11 cellular contexts compared by ENCODE assay signal in genomic region chr3:114686624-114687023, GRCh38.
DNase-seq lines count a peak whose midpoint lies in the region; ATAC-seq, FAIRE-seq and TF ChIP-seq lines count a peak whose summit lies in the region.
"Had no signal": no experiment of that assay in that cellular context is flagged by ENCODE, and none has a peak within 500 bp of the region (broad histone marks: within the 10 kb centered on the region; RNA-seq: fewer than 3 reads in every experiment).

No MANE protein-coding gene starts in this region.

- H3K36me3 Mint-ChIP-seq in natural killer cell: no peaks in the 10 kb centered on the region

- H3K9ac ChIP-seq in liver (ENCODE audit: low read depth in 1 of 2, low read length in 2 of 2) (no peak overlapping the region), HepG2 (ENCODE audit: insufficient read depth, low read depth, low read length) (no peak overlapping the region), adipocyte (ENCODE audit: low read length) (no peak overlapping the region), keratinocyte (ENCODE audit: control insufficient read depth, extremely low read depth, insufficient read depth, low read length) (no peak overlapping the region)

- no peak overlapping the region for H3K4me2 ChIP-seq in HepG2 (ENCODE audit: low read depth, low read length)
- H3K4me2 ChIP-seq in keratinocyte (ENCODE audit: control insufficient read depth, extremely low read depth, insufficient read depth, low read depth, low read length): no peak overlapping the region
- no peak overlapping the region for H3K4me2 ChIP-seq in osteoblast (ENCODE audit: insufficient read depth, low read length)

- dilution Hi-C loops in keratinocyte (cut with MboI; ENCODE audit: extremely low pct_ligation_motif_present, low sequenced_read_pairs): no loop called here

- H2AFZ ChIP-seq in HepG2 (ENCODE audit: low read length): no peak overlapping the region
- H2AFZ ChIP-seq in keratinocyte (ENCODE audit: control insufficient read depth, low read length): peak overlapping the region; percentile 56
- H2AFZ ChIP-seq in osteoblast (ENCODE audit: low read length): no peak overlapping the region

- H3K9me1 ChIP-seq in keratinocyte (ENCODE audit: control insufficient read depth, extremely low read depth, insufficient read depth, low read length): no peaks in the 10 kb centered on the region

- no peak for TF ChIP-seq EP300 in HepG2 (IDR thresholded peaks at IDR 0.05; ENCODE audit: low read depth in 2 of 2, low read length in 2 of 2)
- no peak for TF ChIP-seq EP300 in HepG2 (CRISPR knock-in tag; IDR thresholded peaks at IDR 0.05; ENCODE audit: borderline replicate concordance)

- intact Hi-C loops in HepG2 (cut with micrococcal nuclease; ENCODE audit: unreplicated experiment): no loop called here
- intact Hi-C loops in natural killer cell (cut with micrococcal nuclease): no loop called here

- H3K4me3 ChIP-seq in liver (ENCODE audit: low read depth in 1 of 3, low read length in 3 of 3) (no peak overlapping the region), HepG2 (replicated peaks in 1 of 3; ENCODE audit: insufficient read depth in 1 of 3, low read depth in 2 of 3, low read length in 3 of 3) (no peak overlapping the region), adipocyte (ENCODE audit: low read length) (peak overlapping the region; percentile 31), keratinocyte (ENCODE audit: control insufficient read depth in 2 of 3, extremely low read depth in 1 of 3, insufficient read depth in 2 of 3, low read depth in 1 of 3, low read length in 3 of 3) (no peak overlapping the region), osteoblast (ENCODE audit: insufficient read depth, low read length) (no peak overlapping the region), WERI-Rb-1 (ENCODE audit: low read depth, low read length) (no peak overlapping the region)

- no peaks in the 10 kb centered on the region for H3K9me3 ChIP-seq in liver (ENCODE audit: control insufficient read depth in 4 of 4, low read length in 3 of 4)
- H3K9me3 ChIP-seq in HepG2 (ENCODE audit: low read length): no peaks in the 10 kb centered on the region
- H3K9me3 ChIP-seq in adipocyte (ENCODE audit: control insufficient read depth, low read length): no peaks in the 10 kb centered on the region
- H3K9me3 ChIP-seq in keratinocyte (ENCODE audit: control insufficient read depth, low read depth, low read length): no peaks in the 10 kb centered on the region
- H3K9me3 ChIP-seq in osteoblast (ENCODE audit: low read depth, low read length): no peaks in the 10 kb centered on the region
- H3K9me3 ChIP-seq in WERI-Rb-1 (ENCODE audit: severe bottlenecking): no peaks in the 10 kb centered on the region
- H3K9me3 ChIP-seq: neutrophil had no signal

- CTCF ChIA-PET in HepG2 (lab: Yijun Ruan, JAX; ENCODE audit: low intra/inter-chr PET ratio, low total read pairs): no interaction called here

- H3K27ac ChIP-seq in liver (ENCODE audit: low read depth in 1 of 2, low read length in 2 of 2): peak overlapping the region in 1 of 2 donors; percentile 11
- no peak overlapping the region for H3K27ac ChIP-seq in HepG2 (ENCODE audit: extremely low read length, insufficient read depth, low read length)
- no peak overlapping the region for H3K27ac ChIP-seq in keratinocyte (ENCODE audit: control insufficient read depth, insufficient read depth, low read length)
- H3K27ac ChIP-seq in osteoblast (ENCODE audit: low read depth, low read length): no peak overlapping the region
- H3K27ac ChIP-seq in WERI-Rb-1: no peak overlapping the region
- H3K27ac ChIP-seq: neutrophil had no signal

- no peaks in the 10 kb centered on the region for H3K27me3 Mint-ChIP-seq in natural killer cell (ENCODE audit: low read depth in 2 of 2)

- H3K4me3 Mint-ChIP-seq in natural killer cell: no peak overlapping the region

- DNase-seq in HepG2 (ENCODE audit: low spot score): no peak
- peak; percentile 12 for DNase-seq in adipocyte (ENCODE audit: low read depth)
- no peak for DNase-seq in keratinocyte (ENCODE audit: low read depth, low spot score)
- DNase-seq in osteoblast (ENCODE audit: insufficient read length, low spot score, missing footprints): no peak
- DNase-seq in natural killer cell: no peak
- no peak for DNase-seq in WERI-Rb-1
- DNase-seq: NCI-H1930 had no signal

- no peak overlapping the region for H3K27ac Mint-ChIP-seq in natural killer cell

- H3K9me3 Mint-ChIP-seq in natural killer cell: no peaks in the 10 kb centered on the region

- H3K36me3 ChIP-seq in liver (ENCODE audit: control insufficient read depth in 4 of 4, insufficient read depth in 3 of 4, low read depth in 1 of 4, low read length in 3 of 4): peaks cover 0 to 3% (median 0%) of the 10 kb centered on the region in 4 donors
- H3K36me3 ChIP-seq in HepG2 (replicated peaks in 1 of 2; ENCODE audit: control insufficient read depth in 1 of 2, insufficient read depth in 2 of 2, low read length in 2 of 2): no peaks in the 10 kb centered on the region
- no peaks in the 10 kb centered on the region for H3K36me3 ChIP-seq in adipocyte (ENCODE audit: control insufficient read depth, insufficient read depth, low read length, severe bottlenecking)
- no peaks in the 10 kb centered on the region for H3K36me3 ChIP-seq in keratinocyte (ENCODE audit: control insufficient read depth in 2 of 2, extremely low read depth in 1 of 2, insufficient read depth in 2 of 2, low read length in 2 of 2)
- H3K36me3 ChIP-seq in osteoblast (ENCODE audit: insufficient read depth, low read length): no peaks in the 10 kb centered on the region
- no peaks in the 10 kb centered on the region for H3K36me3 ChIP-seq in WERI-Rb-1
- H3K36me3 ChIP-seq: neutrophil had no signal

- H4K20me1 ChIP-seq in HepG2 (ENCODE audit: insufficient read depth, low read length) (no peaks in the 10 kb centered on the region), keratinocyte (ENCODE audit: control insufficient read depth, extremely low read depth, insufficient read depth, low read length) (no peaks in the 10 kb centered on the region), osteoblast (ENCODE audit: insufficient read depth, low read length) (no peaks in the 10 kb centered on the region)

- peaks cover 6 to 13% of the 10 kb centered on the region in 2 donors for H3K4me1 Mint-ChIP-seq in natural killer cell

- no peaks in the 10 kb centered on the region for H3K79me2 ChIP-seq in HepG2 (ENCODE audit: insufficient read depth, low read length)
- no peaks in the 10 kb centered on the region for H3K79me2 ChIP-seq in keratinocyte (ENCODE audit: control insufficient read depth, insufficient read depth, low read length)
- no peaks in the 10 kb centered on the region for H3K79me2 ChIP-seq in osteoblast (ENCODE audit: insufficient read depth, low read length)

- TF ChIP-seq CTCF in liver (IDR thresholded peaks at IDR 0.05; ENCODE audit: low read depth, low read length, missing input control): no peak
- no peak for TF ChIP-seq CTCF in HepG2 (CRISPR knock-in tag; IDR thresholded peaks at IDR 0.05)
- no peak for TF ChIP-seq CTCF in keratinocyte (optimal IDR thresholded peaks at IDR 0.05 in 1 of 3, IDR thresholded peaks at IDR 0.05 in 1 of 3, conservative IDR thresholded peaks at IDR 0.05 in 1 of 3; ENCODE audit: extremely low read depth in 1 of 3, insufficient read depth in 2 of 3, low read length in 3 of 3)
- no peak for TF ChIP-seq CTCF in osteoblast (IDR thresholded peaks at IDR 0.05; ENCODE audit: extremely low read depth, low read depth, low read length)
- TF ChIP-seq CTCF in natural killer cell (IDR thresholded peaks at IDR 0.05): no peak
- no peak for TF ChIP-seq CTCF in WERI-Rb-1 (IDR thresholded peaks at IDR 0.05; ENCODE audit: low read depth, low read length)

- no peak for FAIRE-seq in HepG2 (lab: Jason Lieb, UNC)
- peak; percentile 53 for FAIRE-seq in keratinocyte (lab: Jason Lieb, UNC)
- FAIRE-seq: HTR-8/SVneo had no signal

- 58% methylated on average over 4 of the region's 4 CpGs for WGBS in liver
- WGBS in HepG2 (ENCODE audit: low lambda C conversion rate): 92% methylated on average over 4 of the region's 4 CpGs

- in situ Hi-C loops in HepG2 (cut with HindIII; ENCODE audit: extremely low pct_ligation_motif_present, low pct_unique_long_range_greater_than_20kb): no loop called here

- H3K4me1 ChIP-seq in liver (ENCODE audit: control insufficient read depth in 4 of 4, insufficient read depth in 4 of 4, low read length in 3 of 4): peaks cover 4 to 13% (median 8%) of the 10 kb centered on the region in 4 donors
- H3K4me1 ChIP-seq in HepG2 (ENCODE audit: insufficient read depth, low read length): peaks cover 14% of the 10 kb centered on the region
- H3K4me1 ChIP-seq in adipocyte (ENCODE audit: control insufficient read depth, insufficient read depth, low read length): peaks cover 17% of the 10 kb centered on the region
- H3K4me1 ChIP-seq in keratinocyte (ENCODE audit: control insufficient read depth, extremely low read depth, insufficient read depth, low read length): no peaks in the 10 kb centered on the region
- no peaks in the 10 kb centered on the region for H3K4me1 ChIP-seq in osteoblast (ENCODE audit: insufficient read depth, low read length)

- ATAC-seq in HepG2 (no peak), GM18870 (IDR thresholded peaks at IDR 0.05; ENCODE audit: unreplicated experiment) (no peak), natural killer cell (no peak)

- no peak for TF ChIP-seq POLR2A in HepG2 (IDR thresholded peaks at IDR 0.05; ENCODE audit: insufficient read depth in 1 of 2, low read depth in 2 of 2, low read length in 2 of 2)

- TF ChIP-seq RAD21 in liver (IDR thresholded peaks at IDR 0.05) (no peak), HepG2 (CRISPR knock-in tag; IDR thresholded peaks at IDR 0.05) (no peak)

- POLR2A ChIA-PET in HepG2 (lab: Yijun Ruan, JAX): no interaction called here

- no peaks in the 10 kb centered on the region for H3K27me3 ChIP-seq in liver (ENCODE audit: control insufficient read depth in 4 of 4, insufficient read depth in 4 of 4, low read length in 3 of 4)
- no peaks in the 10 kb centered on the region for H3K27me3 ChIP-seq in HepG2 (ENCODE audit: control insufficient read depth in 1 of 2, insufficient read depth in 2 of 2, low read length in 2 of 2)
- no peaks in the 10 kb centered on the region for H3K27me3 ChIP-seq in adipocyte (replicated peaks; ENCODE audit: control insufficient read depth, insufficient read depth, low read length)
- no peaks in the 10 kb centered on the region for H3K27me3 ChIP-seq in keratinocyte (ENCODE audit: control insufficient read depth, extremely low read depth, insufficient read depth, low read length)
- no peaks in the 10 kb centered on the region for H3K27me3 ChIP-seq in osteoblast (ENCODE audit: insufficient read depth, low read length)
- H3K27me3 ChIP-seq in WERI-Rb-1 (ENCODE audit: insufficient read depth, low read depth, severe bottlenecking): peaks cover 9% of the 10 kb centered on the region
- H3K27me3 ChIP-seq: neutrophil had no signal

- BruUV-seq in HepG2 (replicated peaks; lab: Mats Ljungman, UMichigan): no TSS peak

TF ChIP-seq in HepG2, 621 proteins besides CTCF, POLR2A, EP300 and RAD21 (continues in another document):
- no peak for TF ChIP-seq SKI (IDR thresholded peaks at IDR 0.05; ENCODE audit: partially characterized antibody)
- no peak for TF ChIP-seq ZNF205 (CRISPR knock-in tag; IDR thresholded peaks at IDR 0.05)
- no peak for TF ChIP-seq HNRNPK (IDR thresholded peaks at IDR 0.05; ENCODE audit: low read depth, low read length, poor library complexity, severe bottlenecking)
- no peak for TF ChIP-seq CBFB (CRISPR knock-in tag; IDR thresholded peaks at IDR 0.05)
- TF ChIP-seq RFX1 (IDR thresholded peaks at IDR 0.05): no peak
